ENCODE assay signal across 10 cellular contexts in genomic region chr5:151092750-151093149, GRCh38. TPM values are rescaled to one million over a fixed set of nuclear protein-coding genes. Genes with fewer than 3 reads are reported as not detected.
DNase-seq lines count a peak whose midpoint lies in the region; ATAC-seq lines count a peak whose summit lies in the region.
"Had no signal": no experiment of that assay in that cellular context is flagged by ENCODE, and none has a peak within 500 bp of the region (broad histone marks: within the 10 kb centered on the region; RNA-seq: fewer than 3 reads in every experiment).

No MANE protein-coding gene starts in this region.

- ATAC-seq in left colon (peak; percentile 4), GM18867 (IDR thresholded peaks at IDR 0.05; ENCODE audit: unreplicated experiment) (no peak)
- ATAC-seq: GM23338 had no signal

- intact Hi-C loops in left colon (cut with DNase I, micrococcal nuclease): no loop called here

- peak; percentile 79 for DNase-seq in ACHN
- DNase-seq in HT1080 (ENCODE audit: low read depth): peak; percentile 94
- DNase-seq in UCSD-AML1 (lab: John Stamatoyannopoulos, UW; ENCODE audit: unreplicated experiment): peak; percentile 34
- DNase-seq in left colon: peak in 1 of 2 donors; percentile 70
- no peak for DNase-seq in globus pallidus (ENCODE audit: low spot score)
- DNase-seq in NCI-H526 treated with DMSO at 0.1 percent for 48 hours (lab: John Stamatoyannopoulos, UW): no peak
- DNase-seq in NCI-H2029 (lab: John Stamatoyannopoulos, UW): no peak
- DNase-seq: NCI-H446 treated with DMSO at 0.1 percent for 48 hours had no signal

- in situ Hi-C loops in ACHN (cut with HindIII; ENCODE audit: low pct_ligation_motif_present, low pct_unique_long_range_greater_than_20kb, low sequenced_read_pairs): no loop called here

RNA-seq across cellular contexts. Expression of gene TNIP1, which starts 11.9 kb away (rescaled TPM):
- 72.9 and 83.0 TPM in 2 replicates for total RNA-seq in HT1080 (2014; rRNA removed; shearing (Covaris generic))
- polyA plus RNA-seq in HT1080 (2015; cell fraction: cytosol; rRNA removed): 97.4 and 109 TPM in 2 replicates
- 63.0 and 65.9 TPM in 2 replicates for polyA plus RNA-seq in HT1080 (2015; cell fraction: nucleus; rRNA removed)
- total RNA-seq in left colon: 100 to 1,000 TPM; 200 to 215 TPM

Comparison
In these comparisons a context has a peak if more than half of its experiments do, and no peak if none do; other contexts are left out.
1. DNase-seq: peak in ACHN (single experiment), HT1080 (single experiment) and UCSD-AML1 (single experiment); none in globus pallidus (single experiment), NCI-H526 treated with DMSO at 0.1 percent for 48 hours (single experiment) and NCI-H2029 (single experiment).